In the genomic region with DNA sequence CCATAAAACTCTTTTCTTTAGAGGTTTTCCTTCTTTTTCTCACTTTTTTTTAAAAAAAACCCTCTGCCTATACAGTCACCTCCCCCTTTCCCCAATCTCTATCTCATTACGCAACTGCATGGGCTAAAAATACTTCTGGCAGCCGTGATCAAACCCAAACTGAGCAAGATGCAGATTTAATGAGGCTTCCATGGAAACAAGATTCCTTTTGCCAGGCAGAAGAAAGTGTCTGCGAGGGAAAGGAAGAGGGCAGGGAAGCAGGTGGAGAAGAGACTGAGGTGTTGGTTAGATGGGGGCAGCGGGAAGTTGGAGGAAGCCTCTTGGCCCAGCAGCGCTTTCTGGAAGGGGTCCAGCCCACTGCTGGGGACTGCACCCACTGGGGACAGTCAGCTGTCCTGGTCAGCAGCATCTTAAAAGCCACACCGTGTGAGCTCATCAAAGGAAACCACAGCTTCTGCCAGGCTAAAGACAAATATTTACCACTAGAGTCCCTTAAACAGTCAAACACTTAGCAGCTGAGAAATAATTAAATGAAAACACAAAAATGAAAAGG, we compare ENCODE assay signal across 13 cellular contexts.
DNase-seq lines count a peak whose midpoint lies in the region; TF ChIP-seq lines count a peak whose summit lies in the region.
"Had no signal": no experiment of that assay in that cellular context is flagged by ENCODE, and none has a peak within 500 bp of the region (broad histone marks: within the 10 kb centered on the region; RNA-seq: fewer than 3 reads in every experiment).

No MANE protein-coding gene starts in this region.

- no peaks in the 10 kb centered on the region for H3K36me3 ChIP-seq in esophagus muscularis mucosa
- no peaks in the 10 kb centered on the region for H3K36me3 ChIP-seq in parathyroid adenoma (ENCODE audit: control insufficient read depth, insufficient read depth, low read length)
- H3K36me3 ChIP-seq in colonic mucosa: no peaks in the 10 kb centered on the region
- H3K36me3 ChIP-seq: thoracic aorta had no signal

- TF ChIP-seq POLR2A in NB4 (IDR thresholded peaks at IDR 0.05; ENCODE audit: extremely low read depth, insufficient read length) (no peak), esophagus muscularis mucosa (IDR thresholded peaks at IDR 0.05; ENCODE audit: low read depth) (no peak)

- no peak overlapping the region for H3K4me2 ChIP-seq in parathyroid adenoma (ENCODE audit: low read length)
- H3K4me2 ChIP-seq: PC-9 had no signal

- H3K27me3 ChIP-seq in esophagus muscularis mucosa: peaks cover 0 to 22% (median 0%) of the 10 kb centered on the region in 4 donors
- no peaks in the 10 kb centered on the region for H3K27me3 ChIP-seq in parathyroid adenoma (ENCODE audit: control insufficient read depth, insufficient read depth, low read length)
- H3K27me3 ChIP-seq in colonic mucosa: no peaks in the 10 kb centered on the region

- H3K27ac ChIP-seq in esophagus muscularis mucosa (replicated peaks in 1 of 4): no peak overlapping the region
- H3K27ac ChIP-seq in parathyroid adenoma: no peak overlapping the region
- no peak overlapping the region for H3K27ac ChIP-seq in colonic mucosa
- H3K27ac ChIP-seq: coronary artery, PC-9, thoracic aorta had no signal

- DNase-seq in NCI-H2107 treated with DMSO at 0.1 percent for 48 hours (lab: John Stamatoyannopoulos, UW; ENCODE audit: unreplicated experiment) (peak; percentile 69), NCI-H2107 (lab: John Stamatoyannopoulos, UW) (no peak), NB4 (ENCODE audit: low read depth) (peak; percentile 1), esophagus muscularis mucosa (ENCODE audit: extremely low spot score) (peak; percentile 70), colonic mucosa (no peak), AG08396 (ENCODE audit: low spot score) (no peak), NCI-H446 treated with DMSO at 0.1 percent for 48 hours (lab: John Stamatoyannopoulos, UW) (no peak)
- DNase-seq: activated CD8-positive, alpha-beta memory T cell treated with anti-CD3 and anti-CD28 coated beads for 24 hours; NCI-H226; PC-9 had no signal

- intact Hi-C loops in esophagus muscularis mucosa (cut with DNase I): no loop called here
- intact Hi-C loops in colonic mucosa (cut with DNase I): no loop called here

- H3K9me3 ChIP-seq in esophagus muscularis mucosa (no peaks in the 10 kb centered on the region), parathyroid adenoma (ENCODE audit: control insufficient read depth, low read length) (no peaks in the 10 kb centered on the region), colonic mucosa (no peaks in the 10 kb centered on the region)
- H3K9me3 ChIP-seq: thoracic aorta had no signal

- H3K9ac ChIP-seq in parathyroid adenoma (no peak overlapping the region), colonic mucosa (ENCODE audit: low read depth in 2 of 2, low read length in 2 of 2) (no peak overlapping the region)

- H3K79me2 ChIP-seq in parathyroid adenoma: no peaks in the 10 kb centered on the region

- no peak for TF ChIP-seq CTCF in NB4 (IDR thresholded peaks at IDR 0.05; ENCODE audit: low read depth, low read length)
- no peak for TF ChIP-seq CTCF in esophagus muscularis mucosa (IDR thresholded peaks at IDR 0.05)
- TF ChIP-seq CTCF in parathyroid adenoma (IDR thresholded peaks at IDR 0.05): no peak
- TF ChIP-seq CTCF in colonic mucosa (IDR thresholded peaks at IDR 0.05): no peak

- no peak overlapping the region for H3K4me3 ChIP-seq in NB4 (ENCODE audit: low read depth, low read length)
- no peak overlapping the region for H3K4me3 ChIP-seq in esophagus muscularis mucosa
- H3K4me3 ChIP-seq in parathyroid adenoma (ENCODE audit: low read depth, low read length): no peak overlapping the region
- no peak overlapping the region for H3K4me3 ChIP-seq in colonic mucosa
- H3K4me3 ChIP-seq: coronary artery, PC-9, thoracic aorta had no signal

- H3K4me1 ChIP-seq in esophagus muscularis mucosa (peaks cover 3 to 26% (median 19%) of the 10 kb centered on the region in 4 donors), parathyroid adenoma (no peaks in the 10 kb centered on the region), colonic mucosa (no peaks in the 10 kb centered on the region)

- H2AFZ ChIP-seq in parathyroid adenoma: peak overlapping the region; percentile 18
- H2AFZ ChIP-seq: PC-9 had no signal

- WGBS in esophagus muscularis mucosa: 5% methylated on average over 6 of the region's 6 CpGs

- TF ChIP-seq EP300 in esophagus muscularis mucosa (IDR thresholded peaks at IDR 0.05): no peak

Comparison
In these comparisons a context has a peak if more than half of its experiments do, and no peak if none do; other contexts are left out.
1. DNase-seq: peak in NCI-H2107 treated with DMSO at 0.1 percent for 48 hours (single experiment), NB4 (single experiment) and esophagus muscularis mucosa (single experiment); none in NCI-H2107 (single experiment), colonic mucosa (single experiment), AG08396 (single experiment) and NCI-H446 treated with DMSO at 0.1 percent for 48 hours (single experiment).